ENCODE assay signal across 25 cellular contexts in genomic region chr7:42454006-42454405, GRCh38.
DNase-seq lines count a peak whose midpoint lies in the region; TF ChIP-seq lines count a peak whose summit lies in the region.
"Had no signal": no experiment of that assay in that cellular context is flagged by ENCODE, and none has a peak within 500 bp of the region (broad histone marks: within the 10 kb centered on the region; RNA-seq: fewer than 3 reads in every experiment).

No MANE protein-coding gene starts in this region.

- H3K9me3 ChIP-seq in uterus, result no peaks in the 10 kb centered on the region
- H3K9me3 ChIP-seq: right lobe of liver, SJCRH30 had no signal

- BruUV-seq in MCF 10A (replicated peaks; lab: Mats Ljungman, UMichigan), result no TSS peak

- CTCF ChIA-PET in MCF 10A (lab: Yijun Ruan, JAX), result no interaction called here

- H3K36me3 ChIP-seq in uterus, result no peaks in the 10 kb centered on the region
- H3K36me3 ChIP-seq: right lobe of liver, SJCRH30 had no signal

- H3K9me3 Mint-ChIP-seq in endothelial cell (ENCODE audit: unreplicated experiment), result no peaks in the 10 kb centered on the region
- no peaks in the 10 kb centered on the region for H3K9me3 Mint-ChIP-seq in nephron
- H3K9me3 Mint-ChIP-seq in MCF 10A (ENCODE audit: unreplicated experiment), result no peaks in the 10 kb centered on the region
- H3K9me3 Mint-ChIP-seq: H9 had no signal

- H3K4me1 Mint-ChIP-seq in endothelial cell (ENCODE audit: unreplicated experiment) (peaks cover 14% of the 10 kb centered on the region), nephron (peaks cover 30% of the 10 kb centered on the region), MCF 10A (ENCODE audit: insufficient read depth, unreplicated experiment) (no peaks in the 10 kb centered on the region)
- H3K4me1 Mint-ChIP-seq: H9 had no signal

- no peak overlapping the region for H3K4me3 Mint-ChIP-seq in endothelial cell (ENCODE audit: unreplicated experiment)
- no peak overlapping the region for H3K4me3 Mint-ChIP-seq in nephron
- H3K4me3 Mint-ChIP-seq in MCF 10A (ENCODE audit: unreplicated experiment), result no peak overlapping the region
- H3K4me3 Mint-ChIP-seq: activated CD8-positive, alpha-beta T cell treated with anti-CD3 and anti-CD28 coated beads, Interleukin-2, amount 10 ng/mL, durations not matched to agents 7 days and 5 days; effector memory CD8-positive, alpha-beta T cell; H9 had no signal

- DNase-seq in GM03348 (ENCODE audit: low spot score) (peak; percentile 47), endothelial cell (ENCODE audit: low spot score) (no peak), uterus (peak; percentile 25 to 30), NCI-H1092 treated with DMSO at 0.1 percent for 48 hours (lab: John Stamatoyannopoulos, UW) (no peak), DMS153 (lab: John Stamatoyannopoulos, UW) (no peak), MCF 10A (ENCODE audit: unreplicated experiment) (no peak)
- DNase-seq: activated CD4-positive, CD25-positive, alpha-beta regulatory T cell treated with anti-CD3 and anti-CD28 coated beads, Interleukin-2, amount 50 U/mL, for 72 hours; activated CD8-positive, alpha-beta T cell treated with anti-CD3 and anti-CD28 coated beads, Interleukin-2, amount 10 ng/mL, durations not matched to agents 7 days and 5 days; activated gamma-delta T cell; activated T-cell treated with anti-CD3 and anti-CD28 coated beads for 4 hours; AML-193; DMS79; effector memory CD8-positive, alpha-beta T cell; H9; Karpas-422; MV-4-11; NCI-H2171 treated with DMSO at 0.1 percent for 48 hours; NCI-H526 treated with DMSO at 0.1 percent for 48 hours; nucleus accumbens; right lobe of liver; SJCRH30; stimulated activated naive CD8-positive, alpha-beta T cell treated with anti-CD3 and anti-CD28 coated beads, Interleukin-15, Interleukin-2, amounts not matched to agents 100 U/mL and 50 U/mL, for 24 hours; T-helper 1 cell had no signal

- POLR2A ChIA-PET in MCF 10A (lab: Yijun Ruan, JAX), result no interaction called here

- no peaks in the 10 kb centered on the region for H3K27me3 ChIP-seq in uterus
- H3K27me3 ChIP-seq: right lobe of liver, SJCRH30 had no signal

- intact Hi-C loops in uterus (cut with DNase I; ENCODE audit: low total_unique reads) (no loop called here), MCF 10A (cut with micrococcal nuclease) (no loop called here)

- no peaks in the 10 kb centered on the region for H3K4me1 ChIP-seq in uterus
- H3K4me1 ChIP-seq: right lobe of liver, SJCRH30 had no signal

- peak overlapping the region in 1 of 2 donors; percentile 32 for H3K27ac ChIP-seq in uterus
- H3K27ac ChIP-seq: coronary artery, right lobe of liver, SJCRH30 had no signal

- peaks cover 4% of the 10 kb centered on the region for H3K27me3 Mint-ChIP-seq in endothelial cell (ENCODE audit: unreplicated experiment)
- H3K27me3 Mint-ChIP-seq in nephron (ENCODE audit: low read depth), result no peaks in the 10 kb centered on the region
- H3K27me3 Mint-ChIP-seq in MCF 10A (ENCODE audit: insufficient read depth, unreplicated experiment), result no peaks in the 10 kb centered on the region
- H3K27me3 Mint-ChIP-seq: effector memory CD8-positive, alpha-beta T cell had no signal

- peak overlapping the region; percentile 49 for H3K27ac Mint-ChIP-seq in endothelial cell (ENCODE audit: unreplicated experiment)
- H3K27ac Mint-ChIP-seq in nephron, result peak overlapping the region; percentile 74 to 94 (median 83)
- H3K27ac Mint-ChIP-seq in MCF 10A (ENCODE audit: low read depth, unreplicated experiment), result no peak overlapping the region
- H3K27ac Mint-ChIP-seq: activated CD8-positive, alpha-beta T cell treated with anti-CD3 and anti-CD28 coated beads, Interleukin-2, amount 10 ng/mL, durations not matched to agents 7 days and 5 days; effector memory CD8-positive, alpha-beta T cell had no signal

- TF ChIP-seq CTCF in endothelial cell (IDR thresholded peaks at IDR 0.05; ENCODE audit: unreplicated experiment), result no peak
- TF ChIP-seq CTCF in nephron (IDR thresholded peaks at IDR 0.05; ENCODE audit: unreplicated experiment in 3 of 3), result no peak
- no peak for TF ChIP-seq CTCF in uterus (IDR thresholded peaks at IDR 0.05)
- no peak for TF ChIP-seq CTCF in MCF 10A (IDR thresholded peaks at IDR 0.05; ENCODE audit: unreplicated experiment)

- H3K4me3 ChIP-seq in uterus, result no peak overlapping the region
- H3K4me3 ChIP-seq: coronary artery, right lobe of liver, SJCRH30 had no signal

- no peak for TF ChIP-seq POLR2A in uterus (IDR thresholded peaks at IDR 0.05)

- no peaks in the 10 kb centered on the region for H3K36me3 Mint-ChIP-seq in endothelial cell (ENCODE audit: low read depth, unreplicated experiment)
- H3K36me3 Mint-ChIP-seq in nephron (ENCODE audit: low read depth), result no peaks in the 10 kb centered on the region
- no peaks in the 10 kb centered on the region for H3K36me3 Mint-ChIP-seq in MCF 10A (ENCODE audit: insufficient read depth, unreplicated experiment)

Comparison
In these comparisons a context has a peak if more than half of its experiments do, and no peak if none do; other contexts are left out.
1. DNase-seq: peak in GM03348 (single experiment) and uterus (2 of 2); none in endothelial cell (single experiment), NCI-H1092 treated with DMSO at 0.1 percent for 48 hours (single experiment), DMS153 (single experiment) and MCF 10A (single experiment).